ENCODE assay signal across 27 cellular contexts in genomic region chr1:182286761-182287160, GRCh38.
"Had no signal": no experiment of that assay in that cellular context is flagged by ENCODE, and none has a peak within 500 bp of the region (broad histone marks: within the 10 kb centered on the region; RNA-seq: fewer than 3 reads in every experiment).

No MANE protein-coding gene starts in this region.

- DNase-seq: head of caudate nucleus; hippocampal formation; kidney glomerular epithelial cell; left cardiac atrium; left lung; lower lobe of right lung; mammary epithelial cell; midbrain; naive thymus-derived CD4-positive, alpha-beta T cell; ovary; retina; right cardiac atrium; sigmoid colon; stimulated activated CD4-positive, alpha-beta T cell treated with anti-CD3 and anti-CD28 coated beads, Interleukin-1b, Interleukin-23, amount 100 ng/mL, for 48 hours; stimulated activated CD4-positive, alpha-beta T cell treated with anti-CD3 and anti-CD28 coated beads, Interleukin-2, amount 100 ng/mL, for 48 hours; stimulated activated CD4-positive, alpha-beta T cell treated with anti-CD3 and anti-CD28 coated beads, Interleukin-4, amount 100 ng/mL, for 4 hours; stimulated activated CD8-positive, alpha-beta memory T cell treated with anti-CD3 and anti-CD28 coated beads, Interleukin-4, amount 100 ng/mL, for 48 hours; stimulated activated naive CD4-positive, alpha-beta T cell treated with Interleukin-2 at 50 U/mL for 16 hours; stimulated activated naive CD8-positive, alpha-beta T cell treated with anti-CD3 and anti-CD28 coated beads, Interleukin-15, amount 100 ng/mL, for 72 hours; substantia nigra; transverse colon; upper lobe of left lung had no signal

- H3K36me3 Mint-ChIP-seq: naive thymus-derived CD4-positive, alpha-beta T cell; natural killer cell treated with Interleukin-12 subunit alpha and Interleukin-12 subunit beta and Interleukin-15 and Interleukin-18, amount 100 ng/mL, for 72 hours; stimulated activated memory B cell treated with anti-CD40 and anti-IgM and Interleukin-4, amounts not matched to agents 10 μg/mL and 1 μg/mL and 100 μg/mL, for 72 hours had no signal

- H3K4me1 ChIP-seq: left lung, lower lobe of right lung, prostate gland had no signal

- H3K4me1 Mint-ChIP-seq: stimulated activated memory B cell treated with anti-CD40 and anti-IgM and Interleukin-4, amounts not matched to agents 10 μg/mL and 1 μg/mL and 100 μg/mL, for 72 hours had no signal

- H3K27me3 Mint-ChIP-seq: naive thymus-derived CD4-positive, alpha-beta T cell; stimulated activated naive CD8-positive, alpha-beta T cell treated with anti-CD3 and anti-CD28 coated beads, Interleukin-15, amount 100 ng/mL, for 72 hours had no signal

- H3K9me3 Mint-ChIP-seq: naive thymus-derived CD4-positive, alpha-beta T cell; natural killer cell treated with Interleukin-12 subunit alpha and Interleukin-12 subunit beta and Interleukin-15 and Interleukin-18, amount 100 ng/mL, for 72 hours; stimulated activated memory B cell treated with anti-CD40 and anti-IgM and Interleukin-4, amounts not matched to agents 10 μg/mL and 1 μg/mL and 100 μg/mL, for 72 hours; stimulated activated naive CD8-positive, alpha-beta T cell treated with anti-CD3 and anti-CD28 coated beads, Interleukin-15, amount 100 ng/mL, for 72 hours had no signal

- H3K27ac ChIP-seq: left lung, lower lobe of right lung, ovary, prostate gland, sigmoid colon, transverse colon, upper lobe of left lung had no signal

- ATAC-seq: left cardiac atrium; left lung; lower lobe of right lung; mucosa of descending colon; naive thymus-derived CD4-positive, alpha-beta T cell; natural killer cell treated with Interleukin-12 subunit alpha and Interleukin-12 subunit beta and Interleukin-15 and Interleukin-18, amount 100 ng/mL, for 72 hours; right cardiac atrium; stimulated activated memory B cell treated with anti-CD40 and anti-IgM and Interleukin-4, amounts not matched to agents 10 μg/mL and 1 μg/mL and 100 μg/mL, for 72 hours; stimulated activated naive CD8-positive, alpha-beta T cell treated with anti-CD3 and anti-CD28 coated beads, Interleukin-15, amount 100 ng/mL, for 72 hours had no signal

- H3K27me3 ChIP-seq: left lung, ovary, sigmoid colon, transverse colon, upper lobe of left lung had no signal

- H3K4me2 ChIP-seq: smooth muscle cell had no signal

- H3K4me3 Mint-ChIP-seq: naive thymus-derived CD4-positive, alpha-beta T cell; natural killer cell treated with Interleukin-12 subunit alpha and Interleukin-12 subunit beta and Interleukin-15 and Interleukin-18, amount 100 ng/mL, for 72 hours; stimulated activated memory B cell treated with anti-CD40 and anti-IgM and Interleukin-4, amounts not matched to agents 10 μg/mL and 1 μg/mL and 100 μg/mL, for 72 hours; stimulated activated naive CD8-positive, alpha-beta T cell treated with anti-CD3 and anti-CD28 coated beads, Interleukin-15, amount 100 ng/mL, for 72 hours had no signal

- H3K4me3 ChIP-seq: left lung, lower lobe of right lung, mucosa of descending colon, ovary, prostate gland, sigmoid colon, smooth muscle cell, transverse colon, upper lobe of left lung had no signal

- H3K9me3 ChIP-seq: left lung, lower lobe of right lung, mucosa of descending colon, ovary, prostate gland, sigmoid colon, transverse colon, upper lobe of left lung had no signal

- H3K36me3 ChIP-seq: left lung, lower lobe of right lung, ovary, prostate gland, sigmoid colon, transverse colon, upper lobe of left lung had no signal

- H3K27ac Mint-ChIP-seq: naive thymus-derived CD4-positive, alpha-beta T cell; natural killer cell treated with Interleukin-12 subunit alpha and Interleukin-12 subunit beta and Interleukin-15 and Interleukin-18, amount 100 ng/mL, for 72 hours; stimulated activated memory B cell treated with anti-CD40 and anti-IgM and Interleukin-4, amounts not matched to agents 10 μg/mL and 1 μg/mL and 100 μg/mL, for 72 hours; stimulated activated naive CD8-positive, alpha-beta T cell treated with anti-CD3 and anti-CD28 coated beads, Interleukin-15, amount 100 ng/mL, for 72 hours had no signal
